12 cellular contexts compared by ENCODE assay signal in the genomic region with DNA sequence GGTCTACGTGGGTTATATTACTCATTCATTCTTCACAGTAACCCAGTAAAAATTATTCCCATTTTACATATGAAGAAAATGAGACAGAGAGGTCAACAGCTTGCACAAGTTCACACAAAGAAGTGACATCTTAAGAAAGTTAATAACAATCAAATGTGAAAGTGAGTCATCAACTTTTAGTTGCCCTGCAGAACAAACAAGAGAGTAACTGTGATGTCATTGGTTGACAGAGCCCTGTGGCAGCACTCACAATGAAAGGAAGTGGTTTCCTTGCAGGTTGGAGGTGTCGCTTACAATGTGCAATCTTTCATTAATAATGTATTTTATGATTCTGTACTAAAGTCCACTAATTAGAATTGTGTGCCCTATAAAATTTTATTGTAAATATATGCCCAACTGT.
DNase-seq lines count a peak whose midpoint lies in the region; ATAC-seq, FAIRE-seq and TF ChIP-seq lines count a peak whose summit lies in the region.
"Had no signal": no experiment of that assay in that cellular context is flagged by ENCODE, and none has a peak within 500 bp of the region (broad histone marks: within the 10 kb centered on the region; RNA-seq: fewer than 3 reads in every experiment).

No MANE protein-coding gene starts in this region.

- no peaks in the 10 kb centered on the region for H3K36me3 ChIP-seq in bronchial epithelial cell (ENCODE audit: control insufficient read depth, insufficient read depth, low read length)
- H3K36me3 ChIP-seq: gastroesophageal sphincter had no signal

- TF ChIP-seq CTCF in bronchial epithelial cell (IDR thresholded peaks at IDR 0.05; ENCODE audit: insufficient read depth, low read length, severe bottlenecking) = no peak

- no peak overlapping the region for H3K4me3 ChIP-seq in bronchial epithelial cell (ENCODE audit: low read depth, low read length)
- H3K4me3 ChIP-seq: gastroesophageal sphincter, lung had no signal

- in situ Hi-C loops in G401 (cut with HindIII; ENCODE audit: low sequenced_read_pairs) = no loop called here

- ATAC-seq in GM18868 (IDR thresholded peaks at IDR 0.05; ENCODE audit: unreplicated experiment) (peak; percentile 61), HG03558 (IDR thresholded peaks at IDR 0.05; ENCODE audit: extremely low read depth, unreplicated experiment) (peak; percentile 66), HG03097 (IDR thresholded peaks at IDR 0.05; ENCODE audit: low FRiP score, unreplicated experiment) (no peak)
- ATAC-seq: gastroesophageal sphincter had no signal

- peak; percentile 19 for DNase-seq in DMS53 treated with DMSO at 0.1 percent for 48 hours (lab: John Stamatoyannopoulos, UW; ENCODE audit: unreplicated experiment)
- DNase-seq in bronchial epithelial cell (ENCODE audit: low read depth) = peak; percentile 61
- no peak for DNase-seq in G401 (ENCODE audit: low spot score)
- DNase-seq in NCI-H2029 (lab: John Stamatoyannopoulos, UW) = no peak
- DNase-seq in NCI-H2196 (lab: John Stamatoyannopoulos, UW; ENCODE audit: unreplicated experiment) = no peak
- DNase-seq: EL, NCI-H187 had no signal

- no peaks in the 10 kb centered on the region for H3K27me3 ChIP-seq in bronchial epithelial cell (ENCODE audit: control insufficient read depth, insufficient read depth, low read length)
- H3K27me3 ChIP-seq: gastroesophageal sphincter had no signal

- FAIRE-seq in bronchial epithelial cell (lab: Jason Lieb, UNC) = no peak

Comparison
In these comparisons a context has a peak if more than half of its experiments do, and no peak if none do; other contexts are left out.
1. DNase-seq: peak in DMS53 treated with DMSO at 0.1 percent for 48 hours (single experiment) and bronchial epithelial cell (single experiment); none in G401 (single experiment), NCI-H2029 (single experiment) and NCI-H2196 (single experiment).